Comparison of ENCODE assay signal across 2 cellular contexts in genomic region chr10:69057261-69057950, GRCh38.
TF ChIP-seq lines count a peak whose summit lies in the region.

No MANE protein-coding gene starts in this region.

TF ChIP-seq in SK-N-SH, 30 proteins besides CTCF, POLR2A, EP300 and RAD21 (continued from another document):
- no peak for TF ChIP-seq REST (IDR thresholded peaks at IDR 0.05; ENCODE audit: low read depth, low read length)
- no peak for TF ChIP-seq USF1 (IDR thresholded peaks at IDR 0.05; ENCODE audit: borderline replicate concordance, low read depth)
- TF ChIP-seq TEAD4 (IDR thresholded peaks at IDR 0.05; ENCODE audit: borderline replicate concordance, insufficient read depth) = no peak
- no peak for TF ChIP-seq FOXM1 (IDR thresholded peaks at IDR 0.05; ENCODE audit: low read depth)
- no peak for TF ChIP-seq PBX3 (IDR thresholded peaks at IDR 0.05)
- no peak for TF ChIP-seq MAX (IDR thresholded peaks at IDR 0.05; ENCODE audit: low read depth)
- TF ChIP-seq MEF2A (IDR thresholded peaks at IDR 0.05; ENCODE audit: borderline replicate concordance, low read depth) = no peak
- TF ChIP-seq USF2 (IDR thresholded peaks at IDR 0.05; ENCODE audit: borderline replicate concordance, low read depth, low read length) = no peak
- no peak for TF ChIP-seq YY1 (IDR thresholded peaks at IDR 0.05; ENCODE audit: low read depth)
- no peak for TF ChIP-seq EZH2phosphoT487 (IDR thresholded peaks at IDR 0.05; ENCODE audit: borderline replicate concordance, low read depth)
- TF ChIP-seq SMC3 (IDR thresholded peaks at IDR 0.05; ENCODE audit: low read depth, low read length) = no peak
- TF ChIP-seq TAF1 (IDR thresholded peaks at IDR 0.05; ENCODE audit: borderline replicate concordance, low read depth, low read length) = no peak
- TF ChIP-seq SIN3A (IDR thresholded peaks at IDR 0.05; ENCODE audit: borderline replicate concordance, low read depth, low read length) = no peak

TF ChIP-seq in SK-N-SH treated with all-trans-retinoic acid at 6 μM for 48 hours, 23 proteins besides CTCF, POLR2A, EP300 and RAD21 (continued from another document):
- no peak for TF ChIP-seq TCF4 (CRISPR knock-in tag; IDR thresholded peaks at IDR 0.05; ENCODE audit: borderline replicate concordance)
- TF ChIP-seq GLIS3 (CRISPR knock-in tag; IDR thresholded peaks at IDR 0.05) = no peak
- TF ChIP-seq CREB5 (CRISPR knock-in tag; IDR thresholded peaks at IDR 0.05; ENCODE audit: low read depth) = no peak
- no peak for TF ChIP-seq ZNF565 (CRISPR knock-in tag; conservative IDR thresholded peaks at IDR 0.05; ENCODE audit: low read depth)
- TF ChIP-seq TOX (CRISPR knock-in tag; IDR thresholded peaks at IDR 0.05; ENCODE audit: borderline replicate concordance) = no peak
- TF ChIP-seq ZFP30 (CRISPR knock-in tag; IDR thresholded peaks at IDR 0.05) = no peak
- TF ChIP-seq PPARA (CRISPR knock-in tag; IDR thresholded peaks at IDR 0.05; ENCODE audit: borderline replicate concordance) = no peak
- TF ChIP-seq ZFP3 (CRISPR knock-in tag; IDR thresholded peaks at IDR 0.05) = no peak
- no peak for TF ChIP-seq ZNF8 (CRISPR knock-in tag; IDR thresholded peaks at IDR 0.05)
